In the genomic region with DNA sequence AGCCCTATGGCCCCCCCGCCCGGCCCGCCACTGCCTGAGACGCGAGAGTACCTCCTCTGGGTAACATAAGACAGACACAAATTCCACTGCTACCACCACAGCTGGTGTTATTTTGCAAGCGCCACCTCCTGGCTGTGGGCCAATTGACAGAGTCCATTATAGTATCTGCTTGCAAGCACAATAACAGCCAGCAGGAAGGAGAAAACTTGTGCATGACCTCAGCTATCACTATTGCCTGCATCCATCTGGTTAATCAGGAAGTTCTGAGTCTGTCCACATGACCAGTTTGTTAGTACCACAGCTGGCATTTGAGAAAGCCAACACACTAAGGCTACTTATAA, we compare ENCODE assay signal across 8 cellular contexts. TPM values are rescaled to one million over a fixed set of nuclear protein-coding genes. Genes with fewer than 3 reads are reported as not detected.
A peak's percentile ranks its signal among the peaks of the same experiment; 100 is the strongest.
DNase-seq lines count a peak whose midpoint lies in the region; ATAC-seq and TF ChIP-seq lines count a peak whose summit lies in the region.

No MANE protein-coding gene starts in this region.

- H3K9me3 ChIP-seq in neuronal stem cell (replicated peaks in 1 of 2; ENCODE audit: control insufficient read depth in 2 of 2, insufficient read depth in 1 of 2, low read depth in 1 of 2, low read length in 2 of 2): peaks cover 0 to 19% of the 10 kb centered on the region in 2 donors

- H2AK5ac ChIP-seq in neuronal stem cell (ENCODE audit: low read depth, low read length): no peak overlapping the region

- no peak overlapping the region for H3K14ac ChIP-seq in neuronal stem cell (ENCODE audit: low read length)

- H2AFZ ChIP-seq in neuronal stem cell (ENCODE audit: low read length): no peak overlapping the region

- H3K18ac ChIP-seq in neuronal stem cell (ENCODE audit: low read length): no peak overlapping the region

- H3K4me3 Mint-ChIP-seq in activated CD8-positive, alpha-beta T cell treated with anti-CD3 and anti-CD28 coated beads for 36 hours: no peak overlapping the region

- peaks cover 1% of the 10 kb centered on the region for H3K9me3 Mint-ChIP-seq in activated CD8-positive, alpha-beta T cell treated with anti-CD3 and anti-CD28 coated beads for 36 hours

- no peak overlapping the region for H2BK5ac ChIP-seq in neuronal stem cell (ENCODE audit: low read length)

- POLR2A ChIA-PET in activated CD8-positive, alpha-beta T cell treated with anti-CD3 and anti-CD28 coated beads for 36 hours (lab: Charles Lee): no interaction called here

- H3K23ac ChIP-seq in neuronal stem cell (ENCODE audit: low read depth, low read length, poor library complexity): no peak overlapping the region

- no peak overlapping the region for H2BK15ac ChIP-seq in neuronal stem cell (ENCODE audit: low read length)

- peaks cover 20% of the 10 kb centered on the region for H3K27me3 Mint-ChIP-seq in activated CD8-positive, alpha-beta T cell treated with anti-CD3 and anti-CD28 coated beads for 36 hours

- H3K9ac ChIP-seq in neuronal stem cell (ENCODE audit: low read depth, low read length, poor library complexity): no peak overlapping the region

- no peak overlapping the region for H3K4me2 ChIP-seq in neuronal stem cell (ENCODE audit: insufficient read depth, low read length, poor library complexity, severe bottlenecking)

- H2BK120ac ChIP-seq in neuronal stem cell (ENCODE audit: low read depth, low read length): no peak overlapping the region

- CTCF ChIA-PET in activated CD8-positive, alpha-beta T cell treated with anti-CD3 and anti-CD28 coated beads for 36 hours (lab: Charles Lee): interaction anchor here (1.5 to 2.0 kb wide), 2 partner anchors 73 to 167 kb away, joined by 5 to 8 read pairs; no protein-coding TSS in a partner anchor

- no peak overlapping the region for H3K4ac ChIP-seq in neuronal stem cell (ENCODE audit: low read length)

- H4K8ac ChIP-seq in neuronal stem cell (ENCODE audit: low read depth, low read length): no peak overlapping the region

- H3K27ac ChIP-seq in neuronal stem cell (replicated peaks; ENCODE audit: low read length): no peak overlapping the region

- intact Hi-C loops in activated CD8-positive, alpha-beta T cell treated with anti-CD3 and anti-CD28 coated beads for 36 hours (cut with micrococcal nuclease): no loop called here

- H3K4me1 Mint-ChIP-seq in activated CD8-positive, alpha-beta T cell treated with anti-CD3 and anti-CD28 coated beads for 36 hours (ENCODE audit: low read depth): no peaks in the 10 kb centered on the region

- H2BK12ac ChIP-seq in neuronal stem cell (ENCODE audit: low read length): no peak overlapping the region

- no peaks in the 10 kb centered on the region for H3K4me1 ChIP-seq in neuronal stem cell (ENCODE audit: control insufficient read depth in 2 of 2, insufficient read depth in 1 of 2, low read depth in 1 of 2, low read length in 2 of 2)

- H3K4me3 ChIP-seq in neuronal stem cell (ENCODE audit: low read length in 2 of 2): no peak overlapping the region

- peak; percentile 34 for ATAC-seq in activated CD8-positive, alpha-beta T cell treated with anti-CD3 and anti-CD28 coated beads for 36 hours
- peak; percentile 77 for ATAC-seq in left lobe of liver
- ATAC-seq in GM19455 (IDR thresholded peaks at IDR 0.05; ENCODE audit: unreplicated experiment): no peak

- H3K36me3 ChIP-seq in neuronal stem cell (replicated peaks in 1 of 2; ENCODE audit: control insufficient read depth in 2 of 2, insufficient read depth in 2 of 2, low read length in 2 of 2): no peaks in the 10 kb centered on the region

- no peaks in the 10 kb centered on the region for H3K79me1 ChIP-seq in neuronal stem cell (ENCODE audit: low read depth, low read length)

- H3K27ac Mint-ChIP-seq in activated CD8-positive, alpha-beta T cell treated with anti-CD3 and anti-CD28 coated beads for 36 hours: no peak overlapping the region

- H3K36me3 Mint-ChIP-seq in activated CD8-positive, alpha-beta T cell treated with anti-CD3 and anti-CD28 coated beads for 36 hours (ENCODE audit: low read depth): no peaks in the 10 kb centered on the region

- no peak for TF ChIP-seq CTCF in activated CD8-positive, alpha-beta T cell treated with anti-CD3 and anti-CD28 coated beads for 36 hours (IDR thresholded peaks at IDR 0.05)

- H3K27me3 ChIP-seq in neuronal stem cell (ENCODE audit: control insufficient read depth in 3 of 3, insufficient read depth in 3 of 3, low read depth in 1 of 3, low read length in 3 of 3): no peaks in the 10 kb centered on the region

- no peak overlapping the region for H4K91ac ChIP-seq in neuronal stem cell (ENCODE audit: low read depth, low read length, poor library complexity)

- DNase-seq in NCI-H2081 (lab: John Stamatoyannopoulos, UW) (peak; percentile 8 to 27), NCI-H2081 treated with DMSO at 0.1 percent for 48 hours (lab: John Stamatoyannopoulos, UW) (no peak), NCI-H2107 treated with DMSO at 0.1 percent for 48 hours (lab: John Stamatoyannopoulos, UW; ENCODE audit: unreplicated experiment) (peak; percentile 85), left lobe of liver (ENCODE audit: low spot score) (peak; percentile 83), cortex of kidney (lab: John Stamatoyannopoulos, UW) (no peak), neuronal stem cell (ENCODE audit: low spot score) (no peak)
- peak; percentile 57 for DNase-seq in activated CD8-positive, alpha-beta T cell treated with anti-CD3 and anti-CD28 coated beads for 36 hours

- no CpG with 5 or more reads among the region's 6 CpGs for WGBS in neuronal stem cell (ENCODE audit: extremely low coverage in 2 of 2, insufficient read length in 2 of 2, insufficient replicate concordance in 1 of 2), 2 donors

RNA-seq across cellular contexts. Expression of a gene that starts 25.3 kb away (rescaled TPM):
- total RNA-seq in activated CD8-positive, alpha-beta T cell treated with anti-CD3 and anti-CD28 coated beads for 36 hours: not detected
- not detected for total RNA-seq in left lobe of liver
- polyA plus RNA-seq in neuronal stem cell (2013, experiment 1 of 2): not detected
- not detected for polyA plus RNA-seq in neuronal stem cell (2013, experiment 2 of 2)

RNA-seq across cellular contexts. Expression of a gene that starts 29.7 kb away (rescaled TPM):
- not detected for total RNA-seq in activated CD8-positive, alpha-beta T cell treated with anti-CD3 and anti-CD28 coated beads for 36 hours
- 98.6 TPM for total RNA-seq in left lobe of liver
- polyA plus RNA-seq in neuronal stem cell (2013, experiment 1 of 2): not detected
- not detected for polyA plus RNA-seq in neuronal stem cell (2013, experiment 2 of 2)

RNA-seq across cellular contexts. Expression of a gene that starts 35.2 kb away (rescaled TPM):
- not detected for total RNA-seq in activated CD8-positive, alpha-beta T cell treated with anti-CD3 and anti-CD28 coated beads for 36 hours
- total RNA-seq in left lobe of liver: not detected
- polyA plus RNA-seq in neuronal stem cell (2013, experiment 1 of 2): not detected
- not detected for polyA plus RNA-seq in neuronal stem cell (2013, experiment 2 of 2)

Comparison
In these comparisons a context has a peak if more than half of its experiments do, and no peak if none do; other contexts are left out.
1. DNase-seq: peak in NCI-H2081 (2 of 2), NCI-H2107 treated with DMSO at 0.1 percent for 48 hours (single experiment), activated CD8-positive, alpha-beta T cell treated with anti-CD3 and anti-CD28 coated beads for 36 hours (single experiment) and left lobe of liver (single experiment); none in NCI-H2081 treated with DMSO at 0.1 percent for 48 hours (single experiment), cortex of kidney (single experiment) and neuronal stem cell (single experiment).
2. RNA of a gene that starts 29.7 kb away (total RNA-seq): 98.6 TPM in left lobe of liver (single experiment); not detected in activated CD8-positive, alpha-beta T cell treated with anti-CD3 and anti-CD28 coated beads for 36 hours; every median in the first group is over 10 times any median in the second.